14 cellular contexts compared by ENCODE assay signal in the genomic region with DNA sequence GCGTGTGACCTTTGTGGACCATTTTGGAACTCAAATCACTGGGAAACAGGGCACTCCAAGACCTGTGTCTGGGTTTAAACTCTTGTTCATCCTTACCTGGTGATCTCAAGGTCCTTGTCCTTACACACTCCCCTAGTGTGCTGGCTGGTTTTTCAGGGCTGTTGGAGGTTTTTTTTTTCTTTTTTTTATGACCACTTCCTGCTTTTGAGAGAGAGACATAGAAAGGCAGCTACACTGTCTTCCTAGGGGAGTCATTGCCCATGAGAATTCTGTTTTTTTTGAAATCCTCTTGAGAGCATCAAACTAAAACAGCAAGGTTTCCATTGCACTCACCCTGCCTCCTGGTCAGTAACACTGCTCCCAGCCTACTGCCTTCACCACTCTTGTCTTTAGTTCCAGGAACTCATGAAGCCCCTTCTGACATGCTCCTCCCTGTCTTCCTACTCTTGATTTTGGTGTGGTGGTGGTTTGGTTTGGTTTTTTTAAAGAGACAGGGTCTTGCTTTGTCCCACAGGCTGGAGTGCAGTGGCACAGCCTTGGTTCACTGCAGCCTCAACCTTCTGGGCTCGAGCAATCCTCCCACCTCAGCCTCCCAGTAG. TPM values are rescaled to one million over a fixed set of nuclear protein-coding genes. Genes with fewer than 3 reads are reported as not detected.
A peak's percentile ranks its signal among the peaks of the same experiment; 100 is the strongest.
DNase-seq lines count a peak whose midpoint lies in the region; ATAC-seq and TF ChIP-seq lines count a peak whose summit lies in the region.
"Had no signal": no experiment of that assay in that cellular context is flagged by ENCODE, and none has a peak within 500 bp of the region (broad histone marks: within the 10 kb centered on the region; RNA-seq: fewer than 3 reads in every experiment).

No MANE protein-coding gene starts in this region.

- DNase-seq in GM12865 (ENCODE audit: low read depth) (peak; percentile 27), NAMALWA (ENCODE audit: low spot score) (peak; percentile 9), epithelial cell of prostate (ENCODE audit: low read depth, low spot score) (no peak), left lobe of liver (ENCODE audit: low spot score) (no peak), mesothelial cell of epicardium (ENCODE audit: low spot score in 2 of 2, unreplicated experiment in 2 of 2) (no peak), NCI-H1417 (lab: John Stamatoyannopoulos, UW) (no peak)
- DNase-seq: amygdala, GF-D8, NCI-H2081 had no signal

- no peak for ATAC-seq in left lobe of liver
- no peak for ATAC-seq in GM21515 (IDR thresholded peaks at IDR 0.05; ENCODE audit: unreplicated experiment)
- ATAC-seq: WTC11 had no signal

- no peak overlapping the region for H3K4me3 Mint-ChIP-seq in mesothelial cell of epicardium
- H3K4me3 Mint-ChIP-seq: WTC11 had no signal

- H3K36me3 Mint-ChIP-seq in mesothelial cell of epicardium = peaks cover 30% of the 10 kb centered on the region

- H3K27ac Mint-ChIP-seq in mesothelial cell of epicardium = no peak overlapping the region
- H3K27ac Mint-ChIP-seq: WTC11 had no signal

- no peaks in the 10 kb centered on the region for H3K4me1 Mint-ChIP-seq in mesothelial cell of epicardium
- H3K4me1 Mint-ChIP-seq: WTC11 had no signal

- no peaks in the 10 kb centered on the region for H3K27me3 Mint-ChIP-seq in mesothelial cell of epicardium (ENCODE audit: low read depth)

- TF ChIP-seq CTCF in GM12865 (IDR thresholded peaks at IDR 0.05; ENCODE audit: insufficient read depth, low read depth, low read length, missing control alignments) (no peak), mesothelial cell of epicardium (IDR thresholded peaks at IDR 0.05; ENCODE audit: unreplicated experiment) (no peak)

- H3K9me3 Mint-ChIP-seq in mesothelial cell of epicardium = no peaks in the 10 kb centered on the region
- H3K9me3 Mint-ChIP-seq: WTC11 had no signal

- peak overlapping the region; percentile 81 for H3K27ac ChIP-seq in epithelial cell of prostate
- H3K27ac ChIP-seq in skin epidermis = peak overlapping the region in 13 of 21 experiments; percentile 3 to 58 (median 47)
- H3K27ac ChIP-seq: PC-9 had no signal

- no peak overlapping the region for H3K4me3 ChIP-seq in GM12865 (ENCODE audit: low read depth, low read length)
- no peak overlapping the region for H3K4me3 ChIP-seq in skin epidermis
- H3K4me3 ChIP-seq: PC-9, prostate gland had no signal

RNA-seq across cellular contexts. Expression of gene PRPH2, which starts 28.6 kb away (rescaled TPM):
- total RNA-seq in left lobe of liver = not detected
- 0.11 to 0.16 TPM (median 0.11 TPM) in 3 replicates for total RNA-seq in mesothelial cell of epicardium
- total RNA-seq: PC-9 had no signal

RNA-seq across cellular contexts. Expression of gene TBCC, which starts 52.1 kb away (rescaled TPM):
- total RNA-seq in left lobe of liver (6.6 TPM), mesothelial cell of epicardium (19.5 to 21.2 TPM (median 20.3 TPM) in 3 replicates)

Comparison
In these comparisons a context has a peak if more than half of its experiments do, and no peak if none do; other contexts are left out.
1. DNase-seq: peak in GM12865 (single experiment) and NAMALWA (single experiment); none in epithelial cell of prostate (single experiment), left lobe of liver (single experiment), mesothelial cell of epicardium (0 of 2) and NCI-H1417 (0 of 3).